Comparison of ENCODE assay signal across 8 cellular contexts in genomic region chr5:168679515-168679920, GRCh38.
DNase-seq lines count a peak whose midpoint lies in the region; ATAC-seq and TF ChIP-seq lines count a peak whose summit lies in the region.

No MANE protein-coding gene starts in this region.

- H3K27ac ChIP-seq in CD8-positive, alpha-beta T cell (ENCODE audit: low read depth, low read length) = no peak overlapping the region
- H3K27ac ChIP-seq in adrenal gland = peak overlapping the region in 2 of 5 donors; percentile 73 to 86

- no peak overlapping the region for H3K27ac Mint-ChIP-seq in CD8-positive, alpha-beta T cell

- H3K27me3 Mint-ChIP-seq in CD8-positive, alpha-beta T cell (ENCODE audit: low read depth) = no peaks in the 10 kb centered on the region

- H3K27me3 ChIP-seq in CD8-positive, alpha-beta T cell (ENCODE audit: insufficient read depth, low read length) = no peaks in the 10 kb centered on the region
- H3K27me3 ChIP-seq in adrenal gland = no peaks in the 10 kb centered on the region

- no peak overlapping the region for H3K4me3 Mint-ChIP-seq in CD8-positive, alpha-beta T cell

- H3K4me1 Mint-ChIP-seq in CD8-positive, alpha-beta T cell (ENCODE audit: low read depth) = peaks cover 7% of the 10 kb centered on the region

- 0 to 12% (median 7%) methylated on average over 4 to 9 of the region's 9 CpGs for WGBS in adrenal gland, 4 donors

- no peaks in the 10 kb centered on the region for H3K9me3 Mint-ChIP-seq in CD8-positive, alpha-beta T cell

- H3K36me3 ChIP-seq in CD8-positive, alpha-beta T cell (ENCODE audit: insufficient read depth, low read length) = no peaks in the 10 kb centered on the region
- H3K36me3 ChIP-seq in adrenal gland (replicated peaks in 1 of 2) = no peaks in the 10 kb centered on the region

- H3K4me1 ChIP-seq in CD8-positive, alpha-beta T cell (ENCODE audit: insufficient read depth, low read length) = peaks cover 6% of the 10 kb centered on the region
- peaks cover 0 to 24% of the 10 kb centered on the region in 2 donors for H3K4me1 ChIP-seq in adrenal gland (replicated peaks in 1 of 2)

- intact Hi-C loops in CD8-positive, alpha-beta T cell (cut with DNase I, micrococcal nuclease) = loop anchor here (2.0 to 5.0 kb wide), 2 partner anchors 308 to 899 kb away; no protein-coding TSS in a partner anchor
- intact Hi-C loops in adrenal gland (cut with DNase I) (loop anchor here in 1 of 2 donors (5.0 kb wide), 1 partner anchor 623 kb away; the partner anchor contains the start of gene SLIT3), left ventricle myocardium superior (cut with micrococcal nuclease) (no loop called here)

- ATAC-seq in CD8-positive, alpha-beta T cell = peak; percentile 42
- ATAC-seq in GM21390 (IDR thresholded peaks at IDR 0.05; ENCODE audit: unreplicated experiment) = peak; percentile 68
- ATAC-seq in left ventricle myocardium superior = peak; percentile 62
- ATAC-seq in HG03039 (IDR thresholded peaks at IDR 0.05; ENCODE audit: unreplicated experiment) = no peak

- CTCF ChIA-PET in CD8-positive, alpha-beta T cell (lab: Charles Lee) = interaction anchor here (0.6 to 2.8 kb wide), 10 partner anchors 10 to 902 kb away, joined by 3 to 27 read pairs (median 4); no protein-coding TSS in a partner anchor

- TF ChIP-seq CTCF in CD8-positive, alpha-beta T cell (IDR thresholded peaks at IDR 0.05) = peak; percentile 75
- peak; percentile 72 to 93 (median 84) for TF ChIP-seq CTCF in adrenal gland (IDR thresholded peaks at IDR 0.05)

- TF ChIP-seq POLR2A in adrenal gland (IDR thresholded peaks at IDR 0.05) = no peak

- DNase-seq in CD8-positive, alpha-beta T cell = peak in 6 of 7 experiments; percentile 29 to 72 (median 52)
- DNase-seq in M059J (ENCODE audit: low read depth) (peak; percentile 54), SKM-1 (lab: John Stamatoyannopoulos, UW; ENCODE audit: unreplicated experiment) (peak; percentile 52), adrenal gland (peak; percentile 64 to 91 (median 81)), left ventricle myocardium superior (peak; percentile 70), putamen (ENCODE audit: low spot score) (peak; percentile 56)

- no peaks in the 10 kb centered on the region for H3K9me3 ChIP-seq in CD8-positive, alpha-beta T cell (ENCODE audit: low read length)
- no peaks in the 10 kb centered on the region for H3K9me3 ChIP-seq in adrenal gland (replicated peaks in 1 of 3)

- H3K4me3 ChIP-seq in CD8-positive, alpha-beta T cell (ENCODE audit: low read depth, low read length) = no peak overlapping the region
- H3K4me3 ChIP-seq in adrenal gland = no peak overlapping the region

- POLR2A ChIA-PET in CD8-positive, alpha-beta T cell (lab: Charles Lee) = no interaction called here

- H3K36me3 Mint-ChIP-seq in CD8-positive, alpha-beta T cell = no peaks in the 10 kb centered on the region
